ENCODE assay signal across 23 cellular contexts in genomic region chr22:36931446-36931845, GRCh38. TPM values are rescaled to one million over a fixed set of nuclear protein-coding genes. Genes with fewer than 3 reads are reported as not detected.
DNase-seq lines count a peak whose midpoint lies in the region; ATAC-seq and TF ChIP-seq lines count a peak whose summit lies in the region.
"Had no signal": no experiment of that assay in that cellular context is flagged by ENCODE, and none has a peak within 500 bp of the region (broad histone marks: within the 10 kb centered on the region; RNA-seq: fewer than 3 reads in every experiment).

No MANE protein-coding gene starts in this region.

- H3K4me1 Mint-ChIP-seq in IgD-negative memory B cell = peaks cover 5% of the 10 kb centered on the region in 3 donors
- H3K4me1 Mint-ChIP-seq in endodermal cell = no peaks in the 10 kb centered on the region

- H3K4me3 ChIP-seq in BLaER1 treated with 17β-estradiol and CSF1 and Interleukin-3, amounts not matched to agents 10 nM and 100 nM = no peak overlapping the region
- H3K4me3 ChIP-seq in endodermal cell (ENCODE audit: low read length) = no peak overlapping the region
- H3K4me3 ChIP-seq in osteoblast (ENCODE audit: insufficient read depth, low read length) = no peak overlapping the region
- H3K4me3 ChIP-seq: GM23338 had no signal

- 0 out of 22 replicates have a peak, but pooled peaks cover 0 to 4% (median 0%) of the 10 kb centered on the region in 11 experiments for H3K27me3 ChIP-seq in BLaER1 treated with 17β-estradiol and CSF1 and Interleukin-3, amounts not matched to agents 10 nM and 100 nM
- H3K27me3 ChIP-seq in endodermal cell (ENCODE audit: control insufficient read depth, insufficient read depth, low read length, poor library complexity, severe bottlenecking) = no peaks in the 10 kb centered on the region
- peaks cover 23% of the 10 kb centered on the region for H3K27me3 ChIP-seq in osteoblast (ENCODE audit: insufficient read depth, low read length)

- H3K9ac ChIP-seq in BLaER1 treated with 17β-estradiol and CSF1 and Interleukin-3, amounts not matched to agents 10 nM and 100 nM = no peak overlapping the region
- H3K9ac ChIP-seq in endodermal cell (ENCODE audit: extremely low read depth, low read length, poor library complexity, severe bottlenecking) = no peak overlapping the region

- 77 to 90% methylated on average over 2 of the region's 2 CpGs for WGBS in endodermal cell (ENCODE audit: insufficient coverage in 1 of 2, insufficient read length in 1 of 2), 2 experiments

- no peaks in the 10 kb centered on the region for H3K9me3 ChIP-seq in BLaER1 treated with 17β-estradiol and CSF1 and Interleukin-3, amounts not matched to agents 10 nM and 100 nM (replicated peaks in 1 of 11)
- no peaks in the 10 kb centered on the region for H3K9me3 ChIP-seq in endodermal cell (ENCODE audit: control insufficient read depth, low read length)
- H3K9me3 ChIP-seq in osteoblast (ENCODE audit: low read depth, low read length) = no peaks in the 10 kb centered on the region

- H3K4me3 Mint-ChIP-seq in IgD-negative memory B cell = no peak overlapping the region
- no peak overlapping the region for H3K4me3 Mint-ChIP-seq in endodermal cell
- H3K4me3 Mint-ChIP-seq: CD4-positive, alpha-beta T cell; GM23338 had no signal

- peak overlapping the region in 6 of 11 experiments; percentile 62 to 97 (median 92); a peak in 13 of 22 replicates for H3K4me2 ChIP-seq in BLaER1 treated with 17β-estradiol and CSF1 and Interleukin-3, amounts not matched to agents 10 nM and 100 nM
- H3K4me2 ChIP-seq in osteoblast (ENCODE audit: insufficient read depth, low read length) = no peak overlapping the region
- H3K4me2 ChIP-seq: GM23338 had no signal

- no peaks in the 10 kb centered on the region for H3K79me2 ChIP-seq in osteoblast (ENCODE audit: insufficient read depth, low read length)

- peak overlapping the region in 2 of 3 donors; percentile 10 to 39 for H3K27ac Mint-ChIP-seq in IgD-negative memory B cell
- H3K27ac Mint-ChIP-seq in endodermal cell = no peak overlapping the region
- H3K27ac Mint-ChIP-seq: CD4-positive, alpha-beta T cell; GM23338 had no signal

- no peak for TF ChIP-seq CTCF in endodermal cell (conservative IDR thresholded peaks at IDR 0.05)
- no peak for TF ChIP-seq CTCF in osteoblast (IDR thresholded peaks at IDR 0.05; ENCODE audit: extremely low read depth, low read depth, low read length)

- peaks cover 44 to 79% (median 72%) of the 10 kb centered on the region in 10 experiments for H3K4me1 ChIP-seq in BLaER1 treated with 17β-estradiol and CSF1 and Interleukin-3, amounts not matched to agents 10 nM and 100 nM
- no peaks in the 10 kb centered on the region for H3K4me1 ChIP-seq in endodermal cell (ENCODE audit: control insufficient read depth, insufficient read depth, low read length)
- no peaks in the 10 kb centered on the region for H3K4me1 ChIP-seq in osteoblast (ENCODE audit: insufficient read depth, low read length)

- DNase-seq in endodermal cell (peak; percentile 30), osteoblast (ENCODE audit: insufficient read length, low spot score, missing footprints) (peak; percentile 55), kidney glomerular epithelial cell (lab: John Stamatoyannopoulos, UW) (no peak), NCI-H2196 treated with DMSO at 0.1 percent for 48 hours (lab: John Stamatoyannopoulos, UW; ENCODE audit: unreplicated experiment) (no peak), HUDEP-2 (lab: John Stamatoyannopoulos, UW; ENCODE audit: unreplicated experiment in 76 of 76) (no peak)
- DNase-seq: 8988T; C1 segment of cervical spinal cord; CD4-positive, alpha-beta T cell; DMS153; DMS79; GDM1; IMR-90; KG1 had no signal

- no peak overlapping the region for H2AFZ ChIP-seq in osteoblast (ENCODE audit: low read length)
- H2AFZ ChIP-seq: GM23338 had no signal

- H3K9me3 Mint-ChIP-seq in IgD-negative memory B cell (no peaks in the 10 kb centered on the region), endodermal cell (no peaks in the 10 kb centered on the region)
- H3K9me3 Mint-ChIP-seq: CD4-positive, alpha-beta T cell; GM23338 had no signal

- H3K27me3 Mint-ChIP-seq in IgD-negative memory B cell = no peaks in the 10 kb centered on the region
- peaks cover 4% of the 10 kb centered on the region for H3K27me3 Mint-ChIP-seq in endodermal cell (ENCODE audit: insufficient read depth)
- H3K27me3 Mint-ChIP-seq: CD4-positive, alpha-beta T cell had no signal

- no peak for ATAC-seq in HG02970 (IDR thresholded peaks at IDR 0.05; ENCODE audit: low FRiP score, unreplicated experiment)
- ATAC-seq: GM23338, HCT116 had no signal

- peaks cover 11 to 98% (median 37%) of the 10 kb centered on the region in 11 experiments; a peak in 21 of 22 replicates for H3K36me3 ChIP-seq in BLaER1 treated with 17β-estradiol and CSF1 and Interleukin-3, amounts not matched to agents 10 nM and 100 nM
- H3K36me3 ChIP-seq in endodermal cell (ENCODE audit: control insufficient read depth, insufficient read depth, low read length) (no peaks in the 10 kb centered on the region), osteoblast (ENCODE audit: insufficient read depth, low read length) (no peaks in the 10 kb centered on the region)

- H3K36me3 Mint-ChIP-seq in IgD-negative memory B cell (peaks cover 14% of the 10 kb centered on the region), endodermal cell (ENCODE audit: low read depth) (no peaks in the 10 kb centered on the region)

- H3K27ac ChIP-seq in BLaER1 treated with 17β-estradiol and CSF1 and Interleukin-3, amounts not matched to agents 10 nM and 100 nM = no peak overlapping the region
- H3K27ac ChIP-seq in endodermal cell (ENCODE audit: low read depth, low read length) = no peak overlapping the region
- H3K27ac ChIP-seq in osteoblast (ENCODE audit: low read depth, low read length) = no peak overlapping the region

- peaks cover 0 to 34% (median 10%) of the 10 kb centered on the region in 11 experiments; a peak in 10 of 22 replicates for H4K20me1 ChIP-seq in BLaER1 treated with 17β-estradiol and CSF1 and Interleukin-3, amounts not matched to agents 10 nM and 100 nM
- H4K20me1 ChIP-seq in osteoblast (ENCODE audit: insufficient read depth, low read length) = no peaks in the 10 kb centered on the region

RNA-seq across cellular contexts. Expression of gene CSF2RB, which starts 18.0 kb away (rescaled TPM):
- polyA plus RNA-seq in IgD-negative memory B cell = 17.6 TPM
- not detected for total RNA-seq in endodermal cell
- not detected for polyA plus RNA-seq in endodermal cell (2013, experiment 1 of 2)
- polyA plus RNA-seq in endodermal cell (2013, experiment 2 of 2) = not detected
- total RNA-seq in osteoblast = 1.1 and 1.2 TPM in 2 replicates
- total RNA-seq: A673, Daoy, GM23338, H7, HT-29, IMR-90 had no signal
- polyA plus RNA-seq: AG04450, GM23338, IMR-90 had no signal

Comparison
In these comparisons a context has a peak if more than half of its experiments do, and no peak if none do; other contexts are left out.
1. DNase-seq: peak in endodermal cell (single experiment) and osteoblast (single experiment); none in kidney glomerular epithelial cell (single experiment), NCI-H2196 treated with DMSO at 0.1 percent for 48 hours (single experiment) and HUDEP-2 (0 of 76).